Comparison of ENCODE assay signal across 21 cellular contexts in genomic region chr1:233908092-233908491, GRCh38. TPM values are rescaled to one million over a fixed set of nuclear protein-coding genes. Genes with fewer than 3 reads are reported as not detected.
A peak's percentile ranks its signal among the peaks of the same experiment; 100 is the strongest.
DNase-seq lines count a peak whose midpoint lies in the region; ATAC-seq, FAIRE-seq and TF ChIP-seq lines count a peak whose summit lies in the region.
"Had no signal": no experiment of that assay in that cellular context is flagged by ENCODE, and none has a peak within 500 bp of the region (broad histone marks: within the 10 kb centered on the region; RNA-seq: fewer than 3 reads in every experiment).

No MANE protein-coding gene starts in this region.

- intact Hi-C loops in PC-3 (cut with micrococcal nuclease): loop anchor here (2.0 to 10.0 kb wide), 7 partner anchors 81 to 606 kb away; no protein-coding TSS in a partner anchor

- no peaks in the 10 kb centered on the region for H3K27me3 ChIP-seq in PC-3 (ENCODE audit: low read length)
- H3K27me3 ChIP-seq: BLaER1 treated with 17β-estradiol and CSF1 and Interleukin-3, amounts not matched to agents 10 nM and 100 nM had no signal

- H3K9ac ChIP-seq in PC-3 (ENCODE audit: low read length): no peak overlapping the region
- H3K9ac ChIP-seq: BLaER1 treated with 17β-estradiol and CSF1 and Interleukin-3, amounts not matched to agents 10 nM and 100 nM had no signal

- H3K9me3 ChIP-seq in PC-3 (ENCODE audit: low read length): no peaks in the 10 kb centered on the region

- H3K36me3 ChIP-seq in PC-3 (ENCODE audit: low read depth, low read length): peaks cover 26% of the 10 kb centered on the region
- H3K36me3 ChIP-seq: BLaER1 treated with 17β-estradiol and CSF1 and Interleukin-3, amounts not matched to agents 10 nM and 100 nM had no signal

- H3F3A ChIP-seq in PC-3 (ENCODE audit: low read length, unreplicated experiment): no peaks in the 10 kb centered on the region

- peak overlapping the region; percentile 18 for H3K4me2 ChIP-seq in PC-3 (ENCODE audit: low read length)

- TF ChIP-seq CTCF in D721Med (IDR thresholded peaks at IDR 0.05; ENCODE audit: insufficient read depth, missing control alignments): no peak
- TF ChIP-seq CTCF in PC-3 (conservative IDR thresholded peaks at IDR 0.05; ENCODE audit: low read depth, low read length): no peak
- TF ChIP-seq CTCF in VCaP (conservative IDR thresholded peaks at IDR 0.05): no peak

- no peaks in the 10 kb centered on the region for H4K20me1 ChIP-seq in PC-3 (ENCODE audit: low read length)
- H4K20me1 ChIP-seq: BLaER1 treated with 17β-estradiol and CSF1 and Interleukin-3, amounts not matched to agents 10 nM and 100 nM had no signal

- H3K4me1 ChIP-seq in PC-3 (ENCODE audit: insufficient read depth, low read length): peaks cover 52% of the 10 kb centered on the region

- BruUV-seq in PC-3 (replicated peaks; lab: Mats Ljungman, UMichigan): no TSS peak

- peak; percentile 51 for FAIRE-seq in D721Med (lab: Jason Lieb, UNC)
- FAIRE-seq: G401.6, GM12891, GM18507, H1, HepG2 had no signal

- no peak for ATAC-seq in PC-3
- ATAC-seq in GM19455 (IDR thresholded peaks at IDR 0.05; ENCODE audit: unreplicated experiment): no peak
- ATAC-seq in HG02870 (IDR thresholded peaks at IDR 0.05; ENCODE audit: unreplicated experiment): no peak
- no peak for ATAC-seq in GM21619 (IDR thresholded peaks at IDR 0.05; ENCODE audit: unreplicated experiment)
- ATAC-seq: HepG2 had no signal

- no peak overlapping the region for H2AFZ ChIP-seq in PC-3 (ENCODE audit: low read length)

- POLR2A ChIA-PET in PC-3 (lab: Charles Lee; ENCODE audit: unreplicated experiment): interaction anchor here (0.6 kb wide), 2 partner anchors 201 to 293 kb away, joined by 6 to 8 read pairs; no protein-coding TSS in a partner anchor

- 0 out of 2 replicates have a peak overlapping the region, but pooled peaks have one; percentile 0 for H3K4me3 ChIP-seq in PC-3 (ENCODE audit: low read length)
- H3K4me3 ChIP-seq: BLaER1 treated with 17β-estradiol and CSF1 and Interleukin-3, amounts not matched to agents 10 nM and 100 nM had no signal

- H3K27ac ChIP-seq in PC-3 (ENCODE audit: low read length) (peak overlapping the region; percentile 85), VCaP (peak overlapping the region; percentile 92)
- H3K27ac ChIP-seq: BLaER1 treated with 17β-estradiol and CSF1 and Interleukin-3, amounts not matched to agents 10 nM and 100 nM had no signal

- CTCF ChIA-PET in PC-3 (lab: Charles Lee): interaction anchor here (0.6 kb wide), 1 partner anchor 97 kb away, joined by 3 read pairs; no protein-coding TSS in a partner anchor

- H3K9me2 ChIP-seq in PC-3 (replicated peaks; ENCODE audit: low read length): no peaks in the 10 kb centered on the region

- peaks cover 74% of the 10 kb centered on the region for H3K79me2 ChIP-seq in PC-3 (ENCODE audit: low read length)

- DNase-seq in D721Med (ENCODE audit: insufficient read length, low spot score) (no peak), PC-3 (peak; percentile 43), kidney tubule cell (ENCODE audit: low spot score) (peak; percentile 58)
- DNase-seq in activated effector memory CD4-positive, alpha-beta T cell treated with anti-CD3 and anti-CD28 coated beads, Interleukin-2, amount 50 U/mL, for 16 hours: no peak
- DNase-seq: 8988T; CD4-positive, CD25-positive, alpha-beta regulatory T cell; CD8-positive, alpha-beta memory T cell; COR-L47; H9; KG1 had no signal

RNA-seq across cellular contexts. Expression of gene SLC35F3, which starts 3.6 kb away (rescaled TPM):
- total RNA-seq in PC-3 (2014; rRNA removed): 17.7 and 19.3 TPM in 2 replicates
- total RNA-seq: B cell, HepG2 had no signal

Comparison
In these comparisons a context has a peak if more than half of its experiments do, and no peak if none do; other contexts are left out.
1. DNase-seq: peak in PC-3 (single experiment) and kidney tubule cell (single experiment); none in D721Med (single experiment) and activated effector memory CD4-positive, alpha-beta T cell treated with anti-CD3 and anti-CD28 coated beads, Interleukin-2, amount 50 U/mL, for 16 hours (single experiment).